Comparison of ENCODE assay signal across 2 cellular contexts in the genomic region with DNA sequence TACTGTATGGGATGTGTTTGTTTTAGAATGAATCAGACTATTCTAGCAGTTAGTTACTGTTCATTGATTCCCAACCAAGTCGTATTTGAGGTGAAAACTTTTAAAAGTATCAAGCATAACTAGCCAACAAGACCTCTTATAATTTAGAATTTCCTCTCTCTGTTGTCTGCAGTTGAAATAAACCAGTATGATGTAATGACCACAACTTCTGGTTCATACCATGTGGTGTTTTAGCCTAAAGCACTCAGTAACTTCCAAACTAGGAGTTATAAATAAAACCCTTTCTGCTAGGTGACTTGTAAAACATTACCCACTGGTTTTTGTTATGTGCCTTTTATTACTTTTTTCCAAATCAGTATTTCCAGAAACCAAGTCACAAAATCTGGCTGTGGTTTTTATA.
TF ChIP-seq lines count a peak whose summit lies in the region.

No MANE protein-coding gene starts in this region.

TF ChIP-seq in GM23338, 12 proteins besides CTCF, POLR2A, EP300 and RAD21 (continued from another document):
- TF ChIP-seq EZH2 (IDR thresholded peaks at IDR 0.05; ENCODE audit: low read depth, unreplicated experiment) (no peak), ZNF114 (CRISPR knock-in tag; IDR thresholded peaks at IDR 0.05) (no peak), ZNF331 (CRISPR knock-in tag; IDR thresholded peaks at IDR 0.05; ENCODE audit: low read depth) (no peak), ZNF462 (CRISPR knock-in tag; IDR thresholded peaks at IDR 0.05) (no peak)
- TF ChIP-seq, protein P1, sequence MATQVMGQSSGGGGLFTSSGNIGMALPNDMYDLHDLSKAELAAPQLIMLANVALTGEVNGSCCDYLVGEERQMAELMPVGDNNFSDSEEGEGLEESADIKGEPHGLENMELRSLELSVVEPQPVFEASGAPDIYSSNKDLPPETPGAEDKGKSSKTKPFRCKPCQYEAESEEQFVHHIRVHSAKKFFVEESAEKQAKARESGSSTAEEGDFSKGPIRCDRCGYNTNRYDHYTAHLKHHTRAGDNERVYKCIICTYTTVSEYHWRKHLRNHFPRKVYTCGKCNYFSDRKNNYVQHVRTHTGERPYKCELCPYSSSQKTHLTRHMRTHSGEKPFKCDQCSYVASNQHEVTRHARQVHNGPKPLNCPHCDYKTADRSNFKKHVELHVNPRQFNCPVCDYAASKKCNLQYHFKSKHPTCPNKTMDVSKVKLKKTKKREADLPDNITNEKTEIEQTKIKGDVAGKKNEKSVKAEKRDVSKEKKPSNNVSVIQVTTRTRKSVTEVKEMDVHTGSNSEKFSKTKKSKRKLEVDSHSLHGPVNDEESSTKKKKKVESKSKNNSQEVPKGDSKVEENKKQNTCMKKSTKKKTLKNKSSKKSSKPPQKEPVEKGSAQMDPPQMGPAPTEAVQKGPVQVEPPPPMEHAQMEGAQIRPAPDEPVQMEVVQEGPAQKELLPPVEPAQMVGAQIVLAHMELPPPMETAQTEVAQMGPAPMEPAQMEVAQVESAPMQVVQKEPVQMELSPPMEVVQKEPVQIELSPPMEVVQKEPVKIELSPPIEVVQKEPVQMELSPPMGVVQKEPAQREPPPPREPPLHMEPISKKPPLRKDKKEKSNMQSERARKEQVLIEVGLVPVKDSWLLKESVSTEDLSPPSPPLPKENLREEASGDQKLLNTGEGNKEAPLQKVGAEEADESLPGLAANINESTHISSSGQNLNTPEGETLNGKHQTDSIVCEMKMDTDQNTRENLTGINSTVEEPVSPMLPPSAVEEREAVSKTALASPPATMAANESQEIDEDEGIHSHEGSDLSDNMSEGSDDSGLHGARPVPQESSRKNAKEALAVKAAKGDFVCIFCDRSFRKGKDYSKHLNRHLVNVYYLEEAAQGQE (IDR thresholded peaks at IDR 0.05; ENCODE audit: unreplicated experiment) = no peak
TF ChIP-seq in GM23338: peak in this region for 0.

TF ChIP-seq in WTC11, 78 proteins besides CTCF, POLR2A, EP300 and RAD21 (continued from another document):
- TF ChIP-seq, protein P2, sequence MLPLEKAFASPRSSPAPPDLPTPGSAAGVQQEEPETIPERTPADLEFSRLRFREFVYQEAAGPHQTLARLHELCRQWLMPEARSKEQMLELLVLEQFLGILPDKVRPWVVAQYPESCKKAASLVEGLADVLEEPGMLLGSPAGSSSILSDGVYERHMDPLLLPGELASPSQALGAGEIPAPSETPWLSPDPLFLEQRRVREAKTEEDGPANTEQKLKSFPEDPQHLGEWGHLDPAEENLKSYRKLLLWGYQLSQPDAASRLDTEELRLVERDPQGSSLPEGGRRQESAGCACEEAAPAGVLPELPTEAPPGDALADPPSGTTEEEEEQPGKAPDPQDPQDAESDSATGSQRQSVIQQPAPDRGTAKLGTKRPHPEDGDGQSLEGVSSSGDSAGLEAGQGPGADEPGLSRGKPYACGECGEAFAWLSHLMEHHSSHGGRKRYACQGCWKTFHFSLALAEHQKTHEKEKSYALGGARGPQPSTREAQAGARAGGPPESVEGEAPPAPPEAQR (CRISPR knock-in tag; IDR thresholded peaks at IDR 0.05) = no peak
- TF ChIP-seq, protein P3, sequence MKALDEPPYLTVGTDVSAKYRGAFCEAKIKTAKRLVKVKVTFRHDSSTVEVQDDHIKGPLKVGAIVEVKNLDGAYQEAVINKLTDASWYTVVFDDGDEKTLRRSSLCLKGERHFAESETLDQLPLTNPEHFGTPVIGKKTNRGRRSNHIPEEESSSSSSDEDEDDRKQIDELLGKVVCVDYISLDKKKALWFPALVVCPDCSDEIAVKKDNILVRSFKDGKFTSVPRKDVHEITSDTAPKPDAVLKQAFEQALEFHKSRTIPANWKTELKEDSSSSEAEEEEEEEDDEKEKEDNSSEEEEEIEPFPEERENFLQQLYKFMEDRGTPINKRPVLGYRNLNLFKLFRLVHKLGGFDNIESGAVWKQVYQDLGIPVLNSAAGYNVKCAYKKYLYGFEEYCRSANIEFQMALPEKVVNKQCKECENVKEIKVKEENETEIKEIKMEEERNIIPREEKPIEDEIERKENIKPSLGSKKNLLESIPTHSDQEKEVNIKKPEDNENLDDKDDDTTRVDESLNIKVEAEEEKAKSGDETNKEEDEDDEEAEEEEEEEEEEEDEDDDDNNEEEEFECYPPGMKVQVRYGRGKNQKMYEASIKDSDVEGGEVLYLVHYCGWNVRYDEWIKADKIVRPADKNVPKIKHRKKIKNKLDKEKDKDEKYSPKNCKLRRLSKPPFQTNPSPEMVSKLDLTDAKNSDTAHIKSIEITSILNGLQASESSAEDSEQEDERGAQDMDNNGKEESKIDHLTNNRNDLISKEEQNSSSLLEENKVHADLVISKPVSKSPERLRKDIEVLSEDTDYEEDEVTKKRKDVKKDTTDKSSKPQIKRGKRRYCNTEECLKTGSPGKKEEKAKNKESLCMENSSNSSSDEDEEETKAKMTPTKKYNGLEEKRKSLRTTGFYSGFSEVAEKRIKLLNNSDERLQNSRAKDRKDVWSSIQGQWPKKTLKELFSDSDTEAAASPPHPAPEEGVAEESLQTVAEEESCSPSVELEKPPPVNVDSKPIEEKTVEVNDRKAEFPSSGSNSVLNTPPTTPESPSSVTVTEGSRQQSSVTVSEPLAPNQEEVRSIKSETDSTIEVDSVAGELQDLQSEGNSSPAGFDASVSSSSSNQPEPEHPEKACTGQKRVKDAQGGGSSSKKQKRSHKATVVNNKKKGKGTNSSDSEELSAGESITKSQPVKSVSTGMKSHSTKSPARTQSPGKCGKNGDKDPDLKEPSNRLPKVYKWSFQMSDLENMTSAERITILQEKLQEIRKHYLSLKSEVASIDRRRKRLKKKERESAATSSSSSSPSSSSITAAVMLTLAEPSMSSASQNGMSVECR (CRISPR knock-in tag; IDR thresholded peaks at IDR 0.05; ENCODE audit: borderline replicate concordance) = no peak
- TF ChIP-seq OVOL2 (CRISPR knock-in tag; IDR thresholded peaks at IDR 0.05; ENCODE audit: borderline replicate concordance) = no peak
- TF ChIP-seq ZNF121 (CRISPR knock-in tag; IDR thresholded peaks at IDR 0.05) = no peak
- TF ChIP-seq, protein P4, sequence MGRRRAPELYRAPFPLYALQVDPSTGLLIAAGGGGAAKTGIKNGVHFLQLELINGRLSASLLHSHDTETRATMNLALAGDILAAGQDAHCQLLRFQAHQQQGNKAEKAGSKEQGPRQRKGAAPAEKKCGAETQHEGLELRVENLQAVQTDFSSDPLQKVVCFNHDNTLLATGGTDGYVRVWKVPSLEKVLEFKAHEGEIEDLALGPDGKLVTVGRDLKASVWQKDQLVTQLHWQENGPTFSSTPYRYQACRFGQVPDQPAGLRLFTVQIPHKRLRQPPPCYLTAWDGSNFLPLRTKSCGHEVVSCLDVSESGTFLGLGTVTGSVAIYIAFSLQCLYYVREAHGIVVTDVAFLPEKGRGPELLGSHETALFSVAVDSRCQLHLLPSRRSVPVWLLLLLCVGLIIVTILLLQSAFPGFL (CRISPR knock-in tag; IDR thresholded peaks at IDR 0.05; ENCODE audit: borderline replicate concordance) = no peak
- TF ChIP-seq, protein P5, sequence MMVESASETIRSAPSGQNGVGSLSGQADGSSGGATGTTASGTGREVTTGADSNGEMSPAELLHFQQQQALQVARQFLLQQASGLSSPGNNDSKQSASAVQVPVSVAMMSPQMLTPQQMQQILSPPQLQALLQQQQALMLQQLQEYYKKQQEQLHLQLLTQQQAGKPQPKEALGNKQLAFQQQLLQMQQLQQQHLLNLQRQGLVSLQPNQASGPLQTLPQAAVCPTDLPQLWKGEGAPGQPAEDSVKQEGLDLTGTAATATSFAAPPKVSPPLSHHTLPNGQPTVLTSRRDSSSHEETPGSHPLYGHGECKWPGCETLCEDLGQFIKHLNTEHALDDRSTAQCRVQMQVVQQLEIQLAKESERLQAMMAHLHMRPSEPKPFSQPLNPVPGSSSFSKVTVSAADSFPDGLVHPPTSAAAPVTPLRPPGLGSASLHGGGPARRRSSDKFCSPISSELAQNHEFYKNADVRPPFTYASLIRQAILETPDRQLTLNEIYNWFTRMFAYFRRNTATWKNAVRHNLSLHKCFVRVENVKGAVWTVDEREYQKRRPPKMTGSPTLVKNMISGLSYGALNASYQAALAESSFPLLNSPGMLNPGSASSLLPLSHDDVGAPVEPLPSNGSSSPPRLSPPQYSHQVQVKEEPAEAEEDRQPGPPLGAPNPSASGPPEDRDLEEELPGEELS (CRISPR knock-in tag; IDR thresholded peaks at IDR 0.05) = no peak
